In the genomic region with DNA sequence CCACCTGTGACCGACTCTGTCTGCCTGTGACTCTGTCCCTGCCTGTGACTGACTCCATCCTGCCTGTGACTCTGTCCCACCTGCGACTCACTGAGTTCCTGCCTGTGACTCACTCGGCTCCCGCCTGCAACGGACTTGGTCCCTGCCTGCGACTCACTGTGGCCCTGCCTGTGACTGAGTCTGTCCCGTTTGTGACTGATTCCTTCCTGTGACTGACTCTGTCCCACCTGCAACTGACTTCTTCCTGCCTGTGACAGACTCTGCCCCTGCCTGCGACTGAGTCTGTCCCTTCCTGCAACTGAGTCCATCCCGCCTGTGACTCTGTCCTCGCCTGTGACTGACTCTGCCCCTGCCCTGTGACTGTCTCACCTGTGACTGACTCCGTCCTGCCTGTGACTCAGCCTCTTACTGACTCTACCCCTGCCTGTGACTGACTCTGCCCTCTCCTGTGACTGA, we compare ENCODE assay signal across 9 cellular contexts. TPM values are rescaled to one million over a fixed set of nuclear protein-coding genes. Genes with fewer than 3 reads are reported as not detected.
DNase-seq lines count a peak whose midpoint lies in the region; FAIRE-seq and TF ChIP-seq lines count a peak whose summit lies in the region.
"Had no signal": no experiment of that assay in that cellular context is flagged by ENCODE, and none has a peak within 500 bp of the region (broad histone marks: within the 10 kb centered on the region; RNA-seq: fewer than 3 reads in every experiment).

No MANE protein-coding gene starts in this region.

- H3K36me3 ChIP-seq in endodermal cell (ENCODE audit: control insufficient read depth, insufficient read depth, low read length) = peaks cover 55% of the 10 kb centered on the region
- peaks cover 61 to 85% (median 84%) of the 10 kb centered on the region in 3 donors for H3K36me3 ChIP-seq in tibial artery

- H3K4me3 Mint-ChIP-seq in endodermal cell = no peak overlapping the region

- H3K9me3 ChIP-seq in endodermal cell (ENCODE audit: control insufficient read depth, low read length) (no peaks in the 10 kb centered on the region), tibial artery (no peaks in the 10 kb centered on the region)

- FAIRE-seq in GM12891 (lab: Jason Lieb, UNC) = no peak

- H3K9ac ChIP-seq in endodermal cell (ENCODE audit: extremely low read depth, low read length, poor library complexity, severe bottlenecking) = no peak overlapping the region

- in situ Hi-C loops in Caki2 (cut with HindIII; ENCODE audit: low pct_unique_long_range_greater_than_20kb, low sequenced_read_pairs) = no loop called here

- DNase-seq in Caki2 (ENCODE audit: low read depth) = peak; percentile 79
- DNase-seq in activated CD4-positive, alpha-beta T cell treated with anti-CD3 and anti-CD28 coated beads for 24 hours (ENCODE audit: low read depth in 2 of 2) = peak; percentile 44 to 56
- no peak for DNase-seq in endodermal cell
- peak; percentile 92 for DNase-seq in stimulated activated CD4-positive, alpha-beta T cell treated with anti-CD3 and anti-CD28 coated beads, Interleukin-1b, Interleukin-23, amount 100 ng/mL, for 48 hours
- no peak for DNase-seq in NCI-H2196 (lab: John Stamatoyannopoulos, UW; ENCODE audit: unreplicated experiment)
- no peak for DNase-seq in tibial artery
- no peak for DNase-seq in GM12891 (ENCODE audit: insufficient read length, low spot score)
- no peak for DNase-seq in kidney glomerular epithelial cell (lab: John Stamatoyannopoulos, UW)
- DNase-seq: NCI-H524 treated with DMSO at 0.1 percent for 48 hours had no signal

- intact Hi-C loops in tibial artery (cut with DNase I; ENCODE audit: low total_unique reads) = no loop called here

- TF ChIP-seq CTCF in endodermal cell (conservative IDR thresholded peaks at IDR 0.05) = no peak
- no peak for TF ChIP-seq CTCF in tibial artery (IDR thresholded peaks at IDR 0.05)

- H3K27me3 ChIP-seq in endodermal cell (ENCODE audit: control insufficient read depth, insufficient read depth, low read length, poor library complexity, severe bottlenecking) = no peaks in the 10 kb centered on the region
- no peaks in the 10 kb centered on the region for H3K27me3 ChIP-seq in tibial artery

- H3K4me1 ChIP-seq in endodermal cell (ENCODE audit: control insufficient read depth, insufficient read depth, low read length) (no peaks in the 10 kb centered on the region), tibial artery (no peaks in the 10 kb centered on the region)

- H3K27ac ChIP-seq in endodermal cell (ENCODE audit: low read depth, low read length) (no peak overlapping the region), tibial artery (no peak overlapping the region)

- peak overlapping the region; percentile 40 for H3K27ac Mint-ChIP-seq in endodermal cell

- H3K4me1 Mint-ChIP-seq in endodermal cell = no peaks in the 10 kb centered on the region

- no peaks in the 10 kb centered on the region for H3K27me3 Mint-ChIP-seq in endodermal cell (ENCODE audit: insufficient read depth)

- H3K36me3 Mint-ChIP-seq in endodermal cell (ENCODE audit: low read depth) = peaks cover 64% of the 10 kb centered on the region

- no peak for TF ChIP-seq POLR2A in GM12891 (IDR thresholded peaks at IDR 0.05; ENCODE audit: low read depth, low read length)

- WGBS in endodermal cell (ENCODE audit: insufficient coverage in 1 of 2, insufficient read length in 1 of 2), 2 experiments = 83 to 84% methylated on average over 11 of the region's 11 CpGs

- no peak overlapping the region for H3K4me3 ChIP-seq in endodermal cell (ENCODE audit: low read length)
- H3K4me3 ChIP-seq in tibial artery = no peak overlapping the region

- no peaks in the 10 kb centered on the region for H3K9me3 Mint-ChIP-seq in endodermal cell

TF ChIP-seq in GM12891, 5 proteins besides CTCF, POLR2A, EP300 and RAD21:
- TF ChIP-seq POLR2AphosphoS5 (IDR thresholded peaks at IDR 0.05; ENCODE audit: low read depth, low read length) (no peak), PAX5 (IDR thresholded peaks at IDR 0.05; ENCODE audit: insufficient read depth, low read length, severe bottlenecking) (no peak), SPI1 (IDR thresholded peaks at IDR 0.05; ENCODE audit: low read depth, low read length) (no peak), POU2F2 (IDR thresholded peaks at IDR 0.05; ENCODE audit: low read depth, low read length) (no peak), TAF1 (IDR thresholded peaks at IDR 0.05; ENCODE audit: low read depth, low read length) (no peak)

RNA-seq across cellular contexts. Expression of a gene that starts 9.6 kb away (rescaled TPM):
- 8.9 and 9.1 TPM in 2 replicates for total RNA-seq in Caki2 (2014; rRNA removed; shearing (Covaris generic); ENCODE audit: low replicate concordance)
- 10 to 100 TPM; 50.4 to 61.6 TPM for total RNA-seq in endodermal cell
- polyA plus RNA-seq in endodermal cell (2013, experiment 1 of 2) = 19.2 TPM
- polyA plus RNA-seq in endodermal cell (2013, experiment 2 of 2) = 17.1 TPM
- 6.8 TPM for polyA plus RNA-seq in GM12891 (2012; ENCODE audit: low read depth, missing spikeins)

RNA-seq across cellular contexts. Expression of a gene that starts 47.7 kb away (rescaled TPM):
- total RNA-seq in Caki2 (2014; rRNA removed; shearing (Covaris generic); ENCODE audit: low replicate concordance) = 19.1 and 29.2 TPM in 2 replicates
- total RNA-seq in endodermal cell = 10 to 100 TPM; 48.8 to 72.7 TPM
- polyA plus RNA-seq in endodermal cell (2013, experiment 1 of 2) = 72.4 TPM
- polyA plus RNA-seq in endodermal cell (2013, experiment 2 of 2) = 65.4 TPM
- 36.2 TPM for polyA plus RNA-seq in GM12891 (2012; ENCODE audit: low read depth, missing spikeins)

Comparison
In these comparisons a context has a peak if more than half of its experiments do, and no peak if none do; other contexts are left out.
1. DNase-seq: peak in Caki2 (single experiment), activated CD4-positive, alpha-beta T cell treated with anti-CD3 and anti-CD28 coated beads for 24 hours (2 of 2) and stimulated activated CD4-positive, alpha-beta T cell treated with anti-CD3 and anti-CD28 coated beads, Interleukin-1b, Interleukin-23, amount 100 ng/mL, for 48 hours (single experiment); none in endodermal cell (single experiment), NCI-H2196 (single experiment), tibial artery (0 of 2), GM12891 (single experiment) and kidney glomerular epithelial cell (single experiment).